Comparison of ENCODE assay signal across 1 cellular context in the genomic region with DNA sequence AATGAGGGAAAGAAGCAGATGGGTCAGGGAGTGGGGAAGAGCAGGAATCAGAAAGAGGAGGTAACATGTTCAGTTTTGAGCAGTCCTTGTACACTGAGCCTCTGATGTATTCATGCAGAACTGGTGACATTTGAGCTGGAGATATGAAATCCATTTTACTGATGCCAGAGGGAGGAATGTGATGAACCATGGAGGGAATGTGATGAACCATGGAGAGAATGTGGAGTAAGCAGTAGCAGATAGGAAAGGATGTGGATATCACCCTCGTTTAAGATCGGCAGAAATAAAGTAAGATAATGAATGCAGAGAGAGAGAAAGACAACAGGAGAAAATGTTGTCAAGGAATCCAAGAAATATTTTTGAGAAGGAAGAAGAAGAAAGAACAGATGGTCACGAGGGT.
TF ChIP-seq lines count a peak whose summit lies in the region.

No MANE protein-coding gene starts in this region.

TF ChIP-seq in IMR-90, 13 proteins besides CTCF, POLR2A, EP300 and RAD21 (continued from another document):
- TF ChIP-seq, protein P1, sequence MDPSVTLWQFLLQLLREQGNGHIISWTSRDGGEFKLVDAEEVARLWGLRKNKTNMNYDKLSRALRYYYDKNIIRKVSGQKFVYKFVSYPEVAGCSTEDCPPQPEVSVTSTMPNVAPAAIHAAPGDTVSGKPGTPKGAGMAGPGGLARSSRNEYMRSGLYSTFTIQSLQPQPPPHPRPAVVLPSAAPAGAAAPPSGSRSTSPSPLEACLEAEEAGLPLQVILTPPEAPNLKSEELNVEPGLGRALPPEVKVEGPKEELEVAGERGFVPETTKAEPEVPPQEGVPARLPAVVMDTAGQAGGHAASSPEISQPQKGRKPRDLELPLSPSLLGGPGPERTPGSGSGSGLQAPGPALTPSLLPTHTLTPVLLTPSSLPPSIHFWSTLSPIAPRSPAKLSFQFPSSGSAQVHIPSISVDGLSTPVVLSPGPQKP (IDR thresholded peaks at IDR 0.05; ENCODE audit: borderline replicate concordance, low read depth, low read length), result no peak
- TF ChIP-seq MAFK (IDR thresholded peaks at IDR 0.05; ENCODE audit: low read depth, low read length), result no peak
- no peak for TF ChIP-seq RFX5 (IDR thresholded peaks at IDR 0.05; ENCODE audit: low read depth, low read length)
